ENCODE assay signal across 16 cellular contexts in the genomic region with DNA sequence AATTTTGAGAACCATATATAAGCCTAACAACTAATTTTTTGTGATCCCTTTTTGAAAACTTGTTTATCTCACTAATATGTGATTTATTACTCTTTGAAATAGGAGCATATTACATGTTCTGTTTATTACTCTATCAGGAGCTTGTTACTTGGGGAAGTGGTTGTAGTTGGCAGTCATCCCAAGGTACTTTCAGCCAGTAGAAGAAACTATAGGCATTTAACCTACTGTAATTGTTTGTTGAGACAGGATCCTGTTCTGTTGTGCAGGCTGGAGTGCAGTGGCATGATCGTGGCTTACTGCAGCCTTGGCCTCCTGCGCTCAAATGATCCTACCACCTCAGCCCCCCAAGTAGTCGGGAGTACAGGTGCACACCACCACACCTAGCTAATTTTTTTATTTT.
DNase-seq lines count a peak whose midpoint lies in the region; ATAC-seq and TF ChIP-seq lines count a peak whose summit lies in the region.
"Had no signal": no experiment of that assay in that cellular context is flagged by ENCODE, and none has a peak within 500 bp of the region (broad histone marks: within the 10 kb centered on the region; RNA-seq: fewer than 3 reads in every experiment).

No MANE protein-coding gene starts in this region.

- no peaks in the 10 kb centered on the region for H3K27me3 Mint-ChIP-seq in activated T-helper 17 cell treated with anti-CD3 and anti-CD28 coated beads, Interleukin-2, amount 50 U/mL, for 72 hours
- H3K27me3 Mint-ChIP-seq: activated CD8-positive, alpha-beta T cell treated with anti-CD3 and anti-CD28 coated beads for 36 hours; activated naive CD4-positive, alpha-beta T cell treated with anti-CD3 and anti-CD28 coated beads, Interleukin-2, amount 10 ng/mL, durations not matched to agents 7 days and 5 days; natural killer cell treated with Interleukin-12 subunit alpha and Interleukin-12 subunit beta and Interleukin-15 and Interleukin-18, amount 100 ng/mL, for 72 hours; T-helper 17 cell had no signal

- no peak for TF ChIP-seq CTCF in astrocyte of the cerebellum (IDR thresholded peaks at IDR 0.05; ENCODE audit: low read depth, low read length, missing control alignments)
- TF ChIP-seq CTCF in mucosa of descending colon (IDR thresholded peaks at IDR 0.05), result no peak
- TF ChIP-seq CTCF in WERI-Rb-1 (IDR thresholded peaks at IDR 0.05; ENCODE audit: low read depth, low read length), result no peak

- no peak overlapping the region for H3K27ac Mint-ChIP-seq in activated T-helper 17 cell treated with anti-CD3 and anti-CD28 coated beads, Interleukin-2, amount 50 U/mL, for 72 hours
- H3K27ac Mint-ChIP-seq: activated CD8-positive, alpha-beta T cell treated with anti-CD3 and anti-CD28 coated beads for 36 hours; activated naive CD4-positive, alpha-beta T cell treated with anti-CD3 and anti-CD28 coated beads, Interleukin-2, amount 10 ng/mL, durations not matched to agents 7 days and 5 days; GM23338; natural killer cell treated with Interleukin-12 subunit alpha and Interleukin-12 subunit beta and Interleukin-15 and Interleukin-18, amount 100 ng/mL, for 72 hours; T-helper 17 cell had no signal

- intact Hi-C loops in mucosa of descending colon (cut with DNase I, micrococcal nuclease), result no loop called here

- no peaks in the 10 kb centered on the region for H3K36me3 Mint-ChIP-seq in activated T-helper 17 cell treated with anti-CD3 and anti-CD28 coated beads, Interleukin-2, amount 50 U/mL, for 72 hours (ENCODE audit: low read depth)
- H3K36me3 Mint-ChIP-seq: natural killer cell treated with Interleukin-12 subunit alpha and Interleukin-12 subunit beta and Interleukin-15 and Interleukin-18, amount 100 ng/mL, for 72 hours had no signal

- H3K4me1 ChIP-seq in mucosa of descending colon (ENCODE audit: low read depth), result peaks cover 10% of the 10 kb centered on the region

- H3K4me3 ChIP-seq in astrocyte of the cerebellum (ENCODE audit: low read depth, low read length) (no peak overlapping the region), mucosa of descending colon (no peak overlapping the region), WERI-Rb-1 (ENCODE audit: low read depth, low read length) (no peak overlapping the region)
- H3K4me3 ChIP-seq: GM23338, tibial nerve had no signal

- in situ Hi-C loops in astrocyte of the cerebellum (cut with HindIII; ENCODE audit: low sequenced_read_pairs), result no loop called here

- H3K4me3 Mint-ChIP-seq in activated T-helper 17 cell treated with anti-CD3 and anti-CD28 coated beads, Interleukin-2, amount 50 U/mL, for 72 hours, result no peak overlapping the region
- H3K4me3 Mint-ChIP-seq: activated CD8-positive, alpha-beta T cell treated with anti-CD3 and anti-CD28 coated beads for 36 hours; activated naive CD4-positive, alpha-beta T cell treated with anti-CD3 and anti-CD28 coated beads, Interleukin-2, amount 10 ng/mL, durations not matched to agents 7 days and 5 days; GM23338; natural killer cell treated with Interleukin-12 subunit alpha and Interleukin-12 subunit beta and Interleukin-15 and Interleukin-18, amount 100 ng/mL, for 72 hours; T-helper 17 cell had no signal

- H3K9me3 ChIP-seq in mucosa of descending colon, result no peaks in the 10 kb centered on the region
- no peaks in the 10 kb centered on the region for H3K9me3 ChIP-seq in WERI-Rb-1 (ENCODE audit: severe bottlenecking)
- H3K9me3 ChIP-seq: tibial nerve had no signal

- peak; percentile 84 for ATAC-seq in mucosa of descending colon
- no peak for ATAC-seq in activated T-helper 17 cell treated with anti-CD3 and anti-CD28 coated beads, Interleukin-2, amount 50 U/mL, for 72 hours (replicated peaks)
- ATAC-seq: activated CD8-positive, alpha-beta T cell treated with anti-CD3 and anti-CD28 coated beads for 36 hours; GM23338; natural killer cell treated with Interleukin-12 subunit alpha and Interleukin-12 subunit beta and Interleukin-15 and Interleukin-18, amount 100 ng/mL, for 72 hours; T-helper 17 cell had no signal

- no peaks in the 10 kb centered on the region for H3K9me3 Mint-ChIP-seq in activated T-helper 17 cell treated with anti-CD3 and anti-CD28 coated beads, Interleukin-2, amount 50 U/mL, for 72 hours
- H3K9me3 Mint-ChIP-seq: activated CD8-positive, alpha-beta T cell treated with anti-CD3 and anti-CD28 coated beads for 36 hours; activated naive CD4-positive, alpha-beta T cell treated with anti-CD3 and anti-CD28 coated beads, Interleukin-2, amount 10 ng/mL, durations not matched to agents 7 days and 5 days; GM23338; natural killer cell treated with Interleukin-12 subunit alpha and Interleukin-12 subunit beta and Interleukin-15 and Interleukin-18, amount 100 ng/mL, for 72 hours had no signal

- H3K36me3 ChIP-seq in mucosa of descending colon (ENCODE audit: low read depth) (no peaks in the 10 kb centered on the region), WERI-Rb-1 (no peaks in the 10 kb centered on the region)
- H3K36me3 ChIP-seq: tibial nerve had no signal

- DNase-seq in GF-D8 (lab: John Stamatoyannopoulos, UW) (peak; percentile 65), M059J (ENCODE audit: low read depth) (peak; percentile 51), astrocyte of the cerebellum (ENCODE audit: low read depth) (peak; percentile 28), mucosa of descending colon (peak in 1 of 3 donors; percentile 68), SW480 (ENCODE audit: low spot score) (no peak), WERI-Rb-1 (no peak)
- no peak for DNase-seq in activated naive CD4-positive, alpha-beta T cell treated with anti-CD3 and anti-CD28 coated beads, Interleukin-2, amount 50 U/mL, for 16 hours
- DNase-seq: activated CD8-positive, alpha-beta T cell treated with anti-CD3 and anti-CD28 coated beads for 36 hours; activated naive CD4-positive, alpha-beta T cell treated with anti-CD3 and anti-CD28 coated beads, Interleukin-2, amount 10 ng/mL, durations not matched to agents 7 days and 5 days; NCI-H1436; T-helper 17 cell had no signal

- H3K27ac ChIP-seq in WERI-Rb-1, result no peak overlapping the region
- H3K27ac ChIP-seq: HL-60, tibial nerve had no signal

- H3K27me3 ChIP-seq in WERI-Rb-1 (ENCODE audit: insufficient read depth, low read depth, severe bottlenecking), result no peaks in the 10 kb centered on the region
- H3K27me3 ChIP-seq: tibial nerve had no signal

- H3K4me1 Mint-ChIP-seq in activated T-helper 17 cell treated with anti-CD3 and anti-CD28 coated beads, Interleukin-2, amount 50 U/mL, for 72 hours, result peaks cover 10% of the 10 kb centered on the region

Comparison
In these comparisons a context has a peak if more than half of its experiments do, and no peak if none do; other contexts are left out.
1. DNase-seq: peak in GF-D8 (single experiment), M059J (single experiment) and astrocyte of the cerebellum (single experiment); none in SW480 (single experiment), WERI-Rb-1 (single experiment) and activated naive CD4-positive, alpha-beta T cell treated with anti-CD3 and anti-CD28 coated beads, Interleukin-2, amount 50 U/mL, for 16 hours (single experiment).